Comparison of ENCODE assay signal across 20 cellular contexts in the genomic region with DNA sequence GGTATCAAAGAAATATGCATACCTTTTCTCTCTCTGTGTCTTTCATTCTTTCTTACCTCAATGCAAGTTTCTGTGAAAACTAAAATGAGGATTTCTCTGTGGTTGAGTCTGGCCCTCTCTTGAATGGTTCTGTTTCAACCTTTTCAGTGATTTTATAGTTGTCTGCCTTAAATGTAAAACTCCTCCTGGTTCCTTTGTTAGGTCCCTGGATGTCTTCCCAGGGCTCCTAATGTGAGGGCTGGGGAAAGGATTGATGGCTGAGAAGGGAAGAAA.
DNase-seq lines count a peak whose midpoint lies in the region; ATAC-seq and TF ChIP-seq lines count a peak whose summit lies in the region.
"Had no signal": no experiment of that assay in that cellular context is flagged by ENCODE, and none has a peak within 500 bp of the region (broad histone marks: within the 10 kb centered on the region; RNA-seq: fewer than 3 reads in every experiment).

No MANE protein-coding gene starts in this region.

- no peaks in the 10 kb centered on the region for H3K4me1 ChIP-seq in PC-3 (ENCODE audit: insufficient read depth, low read length)
- H3K4me1 ChIP-seq in endodermal cell (ENCODE audit: control insufficient read depth, insufficient read depth, low read length) = no peaks in the 10 kb centered on the region
- peaks cover 0 to 5% (median 0%) of the 10 kb centered on the region in 4 donors for H3K4me1 ChIP-seq in transverse colon
- H3K4me1 ChIP-seq in sigmoid colon = no peaks in the 10 kb centered on the region
- no peaks in the 10 kb centered on the region for H3K4me1 ChIP-seq in A673 (ENCODE audit: insufficient read depth, low read length, poor library complexity, severe bottlenecking)
- H3K4me1 ChIP-seq: BLaER1 treated with 17β-estradiol and CSF1 and Interleukin-3, amounts not matched to agents 10 nM and 100 nM had no signal

- no peak for TF ChIP-seq CTCF in PC-3 (conservative IDR thresholded peaks at IDR 0.05; ENCODE audit: low read depth, low read length)
- TF ChIP-seq CTCF in endodermal cell (conservative IDR thresholded peaks at IDR 0.05) = no peak
- TF ChIP-seq CTCF in transverse colon (IDR thresholded peaks at IDR 0.05) = no peak
- no peak for TF ChIP-seq CTCF in sigmoid colon (IDR thresholded peaks at IDR 0.05)
- no peak for TF ChIP-seq CTCF in A673 (conservative IDR thresholded peaks at IDR 0.05; ENCODE audit: low read depth, low read length)

- DNase-seq in DMS53 (lab: John Stamatoyannopoulos, UW) = peak; percentile 14
- DNase-seq in DMS53 treated with DMSO at 0.1 percent for 48 hours (lab: John Stamatoyannopoulos, UW; ENCODE audit: unreplicated experiment) = no peak
- DNase-seq in PC-3 = no peak
- DNase-seq in endodermal cell = no peak
- no peak for DNase-seq in transverse colon
- DNase-seq in sigmoid colon = no peak
- DNase-seq in Ammon's horn (ENCODE audit: low spot score) = no peak
- DNase-seq in A673 (ENCODE audit: low spot score) = no peak
- DNase-seq: 8988T; CD8-positive, alpha-beta memory T cell; KG1; NCI-H1048; NCI-H1436 treated with DMSO at 0.1 percent for 48 hours; NCI-H2029 treated with DMSO at 0.1 percent for 48 hours; NCI-H510A treated with DMSO at 0.1 percent for 48 hours; Right ventricle myocardium superior had no signal

- CTCF ChIA-PET in PC-3 (lab: Charles Lee) (no interaction called here), A673 (lab: Charles Lee) (no interaction called here)

- H3K27ac ChIP-seq in PC-3 (ENCODE audit: low read length) (no peak overlapping the region), endodermal cell (ENCODE audit: low read depth, low read length) (peak overlapping the region; percentile 67), transverse colon (peak overlapping the region; percentile 35 to 59 (median 54)), sigmoid colon (no peak overlapping the region), A673 (ENCODE audit: low read depth, low read length, poor library complexity, severe bottlenecking) (no peak overlapping the region)
- H3K27ac ChIP-seq: BLaER1 treated with 17β-estradiol and CSF1 and Interleukin-3, amounts not matched to agents 10 nM and 100 nM; HL-60; SK-N-MC had no signal

- no peaks in the 10 kb centered on the region for H3K9me3 ChIP-seq in PC-3 (ENCODE audit: low read length)
- H3K9me3 ChIP-seq in endodermal cell (ENCODE audit: control insufficient read depth, low read length) = no peaks in the 10 kb centered on the region
- no peaks in the 10 kb centered on the region for H3K9me3 ChIP-seq in transverse colon
- H3K9me3 ChIP-seq in sigmoid colon = no peaks in the 10 kb centered on the region
- no peaks in the 10 kb centered on the region for H3K9me3 ChIP-seq in A673 (ENCODE audit: low read depth, low read length, poor library complexity, severe bottlenecking)
- H3K9me3 ChIP-seq: BLaER1 treated with 17β-estradiol and CSF1 and Interleukin-3, amounts not matched to agents 10 nM and 100 nM had no signal

- no peaks in the 10 kb centered on the region for H3K36me3 ChIP-seq in PC-3 (ENCODE audit: low read depth, low read length)
- H3K36me3 ChIP-seq in endodermal cell (ENCODE audit: control insufficient read depth, insufficient read depth, low read length) = no peaks in the 10 kb centered on the region
- no peaks in the 10 kb centered on the region for H3K36me3 ChIP-seq in transverse colon
- H3K36me3 ChIP-seq in sigmoid colon = no peaks in the 10 kb centered on the region
- H3K36me3 ChIP-seq in A673 (ENCODE audit: insufficient read depth, low read length, poor library complexity, severe bottlenecking) = no peaks in the 10 kb centered on the region
- H3K36me3 ChIP-seq: BLaER1 treated with 17β-estradiol and CSF1 and Interleukin-3, amounts not matched to agents 10 nM and 100 nM had no signal

- no peak for ATAC-seq in PC-3
- ATAC-seq: HCT116 had no signal

- in situ Hi-C loops in transverse colon (cut with MboI; ENCODE audit: low pct_ligation_motif_present in 1 of 4, low pct_unique_long_range_greater_than_20kb in 1 of 4, low sequenced_read_pairs in 3 of 4) = no loop called here

- no peaks in the 10 kb centered on the region for H3K9me2 ChIP-seq in PC-3 (replicated peaks; ENCODE audit: low read length)

- POLR2A ChIA-PET in PC-3 (lab: Charles Lee; ENCODE audit: unreplicated experiment) (no interaction called here), A673 (lab: Charles Lee; ENCODE audit: low non-redundant PET) (no interaction called here)

- peak overlapping the region; percentile 33 for H3K4me2 ChIP-seq in PC-3 (ENCODE audit: low read length)
- H3K4me2 ChIP-seq: BLaER1 treated with 17β-estradiol and CSF1 and Interleukin-3, amounts not matched to agents 10 nM and 100 nM had no signal

- H3K27me3 ChIP-seq in PC-3 (ENCODE audit: low read length) (no peaks in the 10 kb centered on the region), endodermal cell (ENCODE audit: control insufficient read depth, insufficient read depth, low read length, poor library complexity, severe bottlenecking) (no peaks in the 10 kb centered on the region), transverse colon (no peaks in the 10 kb centered on the region), sigmoid colon (no peaks in the 10 kb centered on the region), A673 (replicated peaks; ENCODE audit: insufficient read depth, low read depth, low read length, poor library complexity) (no peaks in the 10 kb centered on the region)
- H3K27me3 ChIP-seq: BLaER1 treated with 17β-estradiol and CSF1 and Interleukin-3, amounts not matched to agents 10 nM and 100 nM had no signal

- no peak overlapping the region for H2AFZ ChIP-seq in PC-3 (ENCODE audit: low read length)

- H4K20me1 ChIP-seq in PC-3 (ENCODE audit: low read length) = no peaks in the 10 kb centered on the region
- H4K20me1 ChIP-seq: BLaER1 treated with 17β-estradiol and CSF1 and Interleukin-3, amounts not matched to agents 10 nM and 100 nM had no signal

- peaks cover 1% of the 10 kb centered on the region for H3K36me3 Mint-ChIP-seq in endodermal cell (ENCODE audit: low read depth)
- H3K36me3 Mint-ChIP-seq: CD8-positive, alpha-beta memory T cell had no signal

- no peaks in the 10 kb centered on the region for H3F3A ChIP-seq in PC-3 (ENCODE audit: low read length, unreplicated experiment)

- no peaks in the 10 kb centered on the region for H3K27me3 Mint-ChIP-seq in endodermal cell (ENCODE audit: insufficient read depth)
- H3K27me3 Mint-ChIP-seq: CD8-positive, alpha-beta memory T cell had no signal

- peak overlapping the region; percentile 7; the same call in 1 of the 2 replicates for H3K4me3 ChIP-seq in PC-3 (ENCODE audit: low read length)
- H3K4me3 ChIP-seq in endodermal cell (ENCODE audit: low read length) = no peak overlapping the region
- peak overlapping the region in 1 of 4 donors; percentile 43 for H3K4me3 ChIP-seq in transverse colon
- H3K4me3 ChIP-seq in sigmoid colon = no peak overlapping the region
- H3K4me3 ChIP-seq in A673 (ENCODE audit: low read depth, low read length, poor library complexity, severe bottlenecking) = no peak overlapping the region
- H3K4me3 ChIP-seq: BLaER1 treated with 17β-estradiol and CSF1 and Interleukin-3, amounts not matched to agents 10 nM and 100 nM; SK-N-MC had no signal

- H3K9ac ChIP-seq in PC-3 (ENCODE audit: low read length) (no peak overlapping the region), endodermal cell (ENCODE audit: extremely low read depth, low read length, poor library complexity, severe bottlenecking) (no peak overlapping the region)
- H3K9ac ChIP-seq: BLaER1 treated with 17β-estradiol and CSF1 and Interleukin-3, amounts not matched to agents 10 nM and 100 nM had no signal

- intact Hi-C loops in PC-3 (cut with micrococcal nuclease) = no loop called here
- intact Hi-C loops in transverse colon (cut with DNase I; ENCODE audit: low total_unique reads) = no loop called here
- intact Hi-C loops in sigmoid colon (cut with DNase I) = no loop called here
- intact Hi-C loops in A673 (cut with micrococcal nuclease; ENCODE audit: unreplicated experiment) = no loop called here

- TF ChIP-seq EP300 in transverse colon (IDR thresholded peaks at IDR 0.05; ENCODE audit: low read depth) (no peak), sigmoid colon (IDR thresholded peaks at IDR 0.05) (no peak)

- H3K9me3 Mint-ChIP-seq in endodermal cell = peaks cover 20% of the 10 kb centered on the region

- peak overlapping the region; percentile 56 for H3K4me3 Mint-ChIP-seq in endodermal cell
- H3K4me3 Mint-ChIP-seq: CD8-positive, alpha-beta memory T cell had no signal

- peaks cover 4% of the 10 kb centered on the region for H3K4me1 Mint-ChIP-seq in endodermal cell
- H3K4me1 Mint-ChIP-seq: CD8-positive, alpha-beta memory T cell had no signal

- H3K27ac Mint-ChIP-seq in endodermal cell = no peak overlapping the region
- H3K27ac Mint-ChIP-seq: CD8-positive, alpha-beta memory T cell had no signal

- BruUV-seq in PC-3 (replicated peaks; lab: Mats Ljungman, UMichigan) = no TSS peak
- BruUV-seq in A673 (replicated peaks; lab: Mats Ljungman, UMichigan) = no TSS peak

- TF ChIP-seq POLR2A in transverse colon (IDR thresholded peaks at IDR 0.05) (no peak), sigmoid colon (IDR thresholded peaks at IDR 0.05) (no peak)

- no peaks in the 10 kb centered on the region for H3K79me2 ChIP-seq in PC-3 (ENCODE audit: low read length)

Comparison
In these comparisons a context has a peak if more than half of its experiments do, and no peak if none do; other contexts are left out.
1. H3K27ac ChIP-seq: peak in endodermal cell (single experiment) and transverse colon (4 of 4); none in PC-3 (single experiment), sigmoid colon (0 of 4) and A673 (single experiment).